ENCODE assay signal across 1 cellular context in the genomic region with DNA sequence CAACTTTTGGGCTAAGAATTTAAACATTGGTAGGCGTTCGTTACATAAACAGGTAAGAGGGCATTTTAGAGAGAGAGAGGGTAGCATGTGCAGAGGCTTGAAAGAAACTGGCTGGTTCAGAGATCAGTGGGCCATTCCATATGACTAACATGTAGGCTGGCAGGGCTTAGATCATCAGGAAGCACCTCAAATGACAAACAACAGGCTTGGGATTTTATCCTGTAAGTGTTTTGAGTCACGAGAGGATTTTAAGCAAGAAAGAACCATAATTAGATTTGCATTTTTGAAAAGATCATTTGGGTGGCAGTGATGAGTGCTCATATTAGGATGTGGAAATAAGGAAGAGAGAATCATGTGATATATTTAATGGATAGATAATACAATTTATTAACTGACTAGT.
TF ChIP-seq lines count a peak whose summit lies in the region.

No MANE protein-coding gene starts in this region.

TF ChIP-seq in HepG2, 621 proteins besides CTCF, POLR2A, EP300 and RAD21:
- TF ChIP-seq ZNF354B (CRISPR knock-in tag; IDR thresholded peaks at IDR 0.05) (no peak), ZNF10 (CRISPR knock-in tag; IDR thresholded peaks at IDR 0.05; ENCODE audit: borderline replicate concordance, low read depth) (no peak), ZNF3 (CRISPR knock-in tag; IDR thresholded peaks at IDR 0.05) (no peak), ZSCAN12 (CRISPR knock-in tag; IDR thresholded peaks at IDR 0.05) (no peak), ZFP36 (IDR thresholded peaks at IDR 0.05; ENCODE audit: borderline replicate concordance, low read depth, low read length, partially characterized antibody) (no peak), RFX5 (IDR thresholded peaks at IDR 0.05; ENCODE audit: low read depth, low read length) (no peak), SRF (IDR thresholded peaks at IDR 0.05; ENCODE audit: low read depth, low read length) (no peak), ARID2 (CRISPR knock-in tag; IDR thresholded peaks at IDR 0.05; ENCODE audit: borderline replicate concordance) (no peak), JUND (CRISPR knock-in tag; IDR thresholded peaks at IDR 0.05) (no peak), ZBTB7B (CRISPR knock-in tag; IDR thresholded peaks at IDR 0.05) (no peak), ZNF781 (CRISPR knock-in tag; IDR thresholded peaks at IDR 0.05; ENCODE audit: borderline replicate concordance, not compliant biosample characterization) (no peak), CEBPG (CRISPR knock-in tag; IDR thresholded peaks at IDR 0.05) (no peak), HOXA3 (CRISPR knock-in tag; IDR thresholded peaks at IDR 0.05) (no peak), ZSCAN9 (CRISPR knock-in tag; IDR thresholded peaks at IDR 0.05; ENCODE audit: borderline replicate concordance) (no peak)
- TF ChIP-seq, protein P1, sequence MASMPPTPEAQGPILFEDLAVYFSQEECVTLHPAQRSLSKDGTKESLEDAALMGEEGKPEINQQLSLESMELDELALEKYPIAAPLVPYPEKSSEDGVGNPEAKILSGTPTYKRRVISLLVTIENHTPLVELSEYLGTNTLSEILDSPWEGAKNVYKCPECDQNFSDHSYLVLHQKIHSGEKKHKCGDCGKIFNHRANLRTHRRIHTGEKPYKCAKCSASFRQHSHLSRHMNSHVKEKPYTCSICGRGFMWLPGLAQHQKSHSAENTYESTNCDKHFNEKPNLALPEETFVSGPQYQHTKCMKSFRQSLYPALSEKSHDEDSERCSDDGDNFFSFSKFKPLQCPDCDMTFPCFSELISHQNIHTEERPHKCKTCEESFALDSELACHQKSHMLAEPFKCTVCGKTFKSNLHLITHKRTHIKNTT (CRISPR knock-in tag; IDR thresholded peaks at IDR 0.05) = no peak
- TF ChIP-seq, protein P2, sequence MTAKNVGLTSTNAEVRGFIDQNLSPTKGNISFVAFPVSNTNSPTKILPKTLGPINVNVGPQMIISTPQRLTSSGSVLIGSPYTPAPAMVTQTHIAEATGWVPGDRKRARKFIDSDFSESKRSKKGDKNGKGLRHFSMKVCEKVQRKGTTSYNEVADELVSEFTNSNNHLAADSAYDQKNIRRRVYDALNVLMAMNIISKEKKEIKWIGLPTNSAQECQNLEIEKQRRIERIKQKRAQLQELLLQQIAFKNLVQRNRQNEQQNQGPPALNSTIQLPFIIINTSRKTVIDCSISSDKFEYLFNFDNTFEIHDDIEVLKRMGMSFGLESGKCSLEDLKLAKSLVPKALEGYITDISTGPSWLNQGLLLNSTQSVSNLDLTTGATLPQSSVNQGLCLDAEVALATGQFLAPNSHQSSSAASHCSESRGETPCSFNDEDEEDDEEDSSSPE (CRISPR knock-in tag; IDR thresholded peaks at IDR 0.05) = no peak
- TF ChIP-seq, protein P3, sequence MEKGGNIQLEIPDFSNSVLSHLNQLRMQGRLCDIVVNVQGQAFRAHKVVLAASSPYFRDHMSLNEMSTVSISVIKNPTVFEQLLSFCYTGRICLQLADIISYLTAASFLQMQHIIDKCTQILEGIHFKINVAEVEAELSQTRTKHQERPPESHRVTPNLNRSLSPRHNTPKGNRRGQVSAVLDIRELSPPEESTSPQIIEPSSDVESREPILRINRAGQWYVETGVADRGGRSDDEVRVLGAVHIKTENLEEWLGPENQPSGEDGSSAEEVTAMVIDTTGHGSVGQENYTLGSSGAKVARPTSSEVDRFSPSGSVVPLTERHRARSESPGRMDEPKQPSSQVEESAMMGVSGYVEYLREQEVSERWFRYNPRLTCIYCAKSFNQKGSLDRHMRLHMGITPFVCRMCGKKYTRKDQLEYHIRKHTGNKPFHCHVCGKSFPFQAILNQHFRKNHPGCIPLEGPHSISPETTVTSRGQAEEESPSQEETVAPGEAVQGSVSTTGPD (CRISPR knock-in tag; IDR thresholded peaks at IDR 0.05) = no peak
- TF ChIP-seq, protein P4, sequence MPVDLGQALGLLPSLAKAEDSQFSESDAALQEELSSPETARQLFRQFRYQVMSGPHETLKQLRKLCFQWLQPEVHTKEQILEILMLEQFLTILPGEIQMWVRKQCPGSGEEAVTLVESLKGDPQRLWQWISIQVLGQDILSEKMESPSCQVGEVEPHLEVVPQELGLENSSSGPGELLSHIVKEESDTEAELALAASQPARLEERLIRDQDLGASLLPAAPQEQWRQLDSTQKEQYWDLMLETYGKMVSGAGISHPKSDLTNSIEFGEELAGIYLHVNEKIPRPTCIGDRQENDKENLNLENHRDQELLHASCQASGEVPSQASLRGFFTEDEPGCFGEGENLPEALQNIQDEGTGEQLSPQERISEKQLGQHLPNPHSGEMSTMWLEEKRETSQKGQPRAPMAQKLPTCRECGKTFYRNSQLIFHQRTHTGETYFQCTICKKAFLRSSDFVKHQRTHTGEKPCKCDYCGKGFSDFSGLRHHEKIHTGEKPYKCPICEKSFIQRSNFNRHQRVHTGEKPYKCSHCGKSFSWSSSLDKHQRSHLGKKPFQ (CRISPR knock-in tag; IDR thresholded peaks at IDR 0.05; ENCODE audit: insufficient replicate concordance) = no peak
